8 cellular contexts compared by ENCODE assay signal in the genomic region with DNA sequence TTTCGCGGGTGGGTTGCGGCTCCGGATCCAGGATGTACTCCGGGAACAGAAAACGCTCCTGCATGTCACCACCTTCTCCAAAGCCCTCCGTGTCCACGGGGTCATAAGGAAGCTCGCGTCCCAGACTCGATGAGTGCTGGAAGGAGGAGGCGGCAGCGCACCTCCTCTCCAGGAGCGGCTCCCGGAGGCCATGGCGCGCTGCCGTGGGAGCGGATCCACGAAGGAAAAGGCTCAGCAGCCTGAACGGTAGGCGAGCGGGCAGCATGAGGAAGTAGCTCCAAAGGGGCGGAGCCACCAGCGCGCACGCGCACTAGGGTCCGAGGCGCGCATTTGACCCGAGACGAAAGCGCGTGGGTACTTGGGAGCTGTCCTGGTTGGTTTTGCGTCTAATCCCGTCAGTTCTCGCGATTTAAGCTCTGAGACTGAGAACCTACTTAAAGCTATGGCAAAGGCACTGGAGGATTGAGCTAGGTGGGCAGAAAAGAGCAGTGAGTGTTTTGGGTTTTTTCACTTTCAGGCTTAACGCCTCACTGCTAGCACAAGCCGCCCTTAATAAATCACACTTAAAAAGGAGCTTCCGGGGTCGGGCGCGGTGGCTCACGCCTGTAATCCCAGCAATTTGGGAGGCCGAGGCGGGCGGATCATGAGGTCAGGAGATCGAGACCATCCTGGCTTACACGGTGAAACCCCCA. TPM values are rescaled to one million over a fixed set of nuclear protein-coding genes. Genes with fewer than 3 reads are reported as not detected.
DNase-seq lines count a peak whose midpoint lies in the region; ATAC-seq and TF ChIP-seq lines count a peak whose summit lies in the region.

A gene (minus strand): TSS at position 286 of the 692 bp plus-strand sequence. CDS start 21 bp downstream, at position 265.

- H3K9me3 Mint-ChIP-seq in activated naive CD8-positive, alpha-beta T cell (ENCODE audit: low read depth) = peaks cover 8% of the 10 kb centered on the region

- peak; percentile 94 for DNase-seq in GM10248 (ENCODE audit: extremely low spot score)
- peak; percentile 86 for DNase-seq in NCI-H1105 (lab: John Stamatoyannopoulos, UW)
- DNase-seq in SKM-1 treated with dmso at 0.1 percent for 144 hours (lab: John Stamatoyannopoulos, UW; ENCODE audit: unreplicated experiment) = peak; percentile 94
- peak; percentile 99 for DNase-seq in glomerular visceral epithelial cell (ENCODE audit: extremely low spot score)
- peak; percentile 90 for DNase-seq in omental fat pad (ENCODE audit: low spot score)
- DNase-seq in testis = peak; percentile 99

- peak within 1 kb of the TSS; percentile 100 for H3K4me3 Mint-ChIP-seq in activated naive CD8-positive, alpha-beta T cell

- CTCF ChIA-PET in GM10248 (lab: Yijun Ruan, JAX) = interaction anchor here (0.7 to 4.4 kb wide), 10 partner anchors 11 to 542 kb away, joined by 3 to 26 read pairs (median 4); a partner anchor contains a TSS

- POLR2A ChIA-PET in GM10248 (lab: Yijun Ruan, JAX) = interaction anchor here (0.5 to 2.8 kb wide), 12 partner anchors 10 to 1028 kb away, joined by 3 to 25 read pairs (median 5); a partner anchor contains a TSS

- no peak for TF ChIP-seq POLR2A in testis (IDR thresholded peaks at IDR 0.05)

- H3K27me3 Mint-ChIP-seq in activated naive CD8-positive, alpha-beta T cell = no peaks in the 10 kb centered on the region

- no peaks in the 10 kb centered on the region for H3K9me3 ChIP-seq in testis

- no peak for TF ChIP-seq CTCF in GM10248 (IDR thresholded peaks at IDR 0.05; ENCODE audit: control extremely low read depth, extremely low read depth, low read depth, missing control alignments)
- no peak for TF ChIP-seq CTCF in omental fat pad (IDR thresholded peaks at IDR 0.05)
- no peak for TF ChIP-seq CTCF in testis (IDR thresholded peaks at IDR 0.05)

- peak within 1 kb of the TSS; percentile 98 for H3K27ac Mint-ChIP-seq in activated naive CD8-positive, alpha-beta T cell

- peaks cover 16% of the 10 kb centered on the region for H3K4me1 ChIP-seq in testis

- intact Hi-C loops in testis (cut with DNase I; ENCODE audit: low total_unique reads) = loop anchor here (5.0 kb wide), 1 partner anchor 70 kb away; a partner anchor contains a TSS

- H3K36me3 ChIP-seq in testis (ENCODE audit: low read depth, missing control alignments) = no peaks in the 10 kb centered on the region

- 0 to 1% methylated on average over 39 to 51 of the region's 51 CpGs for WGBS in testis, 2 donors

- no peaks in the 10 kb centered on the region for H3K27me3 ChIP-seq in testis

- ATAC-seq in HG02623 (IDR thresholded peaks at IDR 0.05; ENCODE audit: unreplicated experiment) (peak; percentile 82), omental fat pad (ENCODE audit: low FRiP score) (peak; percentile 96)

- H3K36me3 Mint-ChIP-seq in activated naive CD8-positive, alpha-beta T cell = peaks cover 24% of the 10 kb centered on the region

- peak within 1 kb of the TSS; percentile 92 to 97 for H3K4me3 ChIP-seq in testis

- H3K27ac ChIP-seq in testis = peak within 1 kb of the TSS; percentile 73 to 93

- peaks cover 61% of the 10 kb centered on the region for H3K4me1 Mint-ChIP-seq in activated naive CD8-positive, alpha-beta T cell (ENCODE audit: low read depth)

RNA-seq across cellular contexts. Expression of the gene that starts here (rescaled TPM):
- total RNA-seq in omental fat pad (10 to 100 TPM; 15.7 to 22.2 (median 17.4) TPM), testis (10 to 100 TPM; 16.9 to 18.1 TPM)
- polyA plus RNA-seq in testis (ENCODE audit: insufficient read depth, low read depth, low replicate concordance) = 13.7 TPM

Comparison
In these comparisons a context has a peak if more than half of its experiments do, and no peak if none do; other contexts are left out.
1. Peak in every context shown above with its lines: DNase-seq, ATAC-seq, H3K4me3 ChIP-seq and H3K27ac ChIP-seq.